In genomic region chr3:58176827-58177489, GRCh38 we compare ENCODE assay signal across 2 cellular contexts.
TF ChIP-seq lines count a peak whose summit lies in the region.

No MANE protein-coding gene starts in this region.

TF ChIP-seq in SK-N-SH treated with all-trans-retinoic acid at 6 μM for 48 hours, 23 proteins besides CTCF, POLR2A, EP300 and RAD21 (continued from another document):
- TF ChIP-seq CSRNP3 (CRISPR knock-in tag; IDR thresholded peaks at IDR 0.05), result no peak
- TF ChIP-seq PATZ1 (CRISPR knock-in tag; IDR thresholded peaks at IDR 0.05; ENCODE audit: borderline replicate concordance), result no peak; the same call in 1 of the 2 replicates
- TF ChIP-seq GLIS3 (CRISPR knock-in tag; IDR thresholded peaks at IDR 0.05), result no peak
- TF ChIP-seq ESRRG (CRISPR knock-in tag; IDR thresholded peaks at IDR 0.05), result no peak
TF ChIP-seq in SK-N-SH treated with all-trans-retinoic acid at 6 μM for 48 hours: peak in this region for 0.

TF ChIP-seq in SK-N-SH, 30 proteins besides CTCF, POLR2A, EP300 and RAD21 (continued from another document):
- TF ChIP-seq IRF3 (IDR thresholded peaks at IDR 0.05; ENCODE audit: low read depth, low read length), result no peak
- TF ChIP-seq POLR2AphosphoS5 (IDR thresholded peaks at IDR 0.05; ENCODE audit: low read depth, low read length), result no peak
- TF ChIP-seq ELF1 (IDR thresholded peaks at IDR 0.05), result no peak
- TF ChIP-seq CHD2 (IDR thresholded peaks at IDR 0.05; ENCODE audit: low read length, partially characterized antibody), result no peak
